1 cellular context compared by ENCODE assay signal in the genomic region with DNA sequence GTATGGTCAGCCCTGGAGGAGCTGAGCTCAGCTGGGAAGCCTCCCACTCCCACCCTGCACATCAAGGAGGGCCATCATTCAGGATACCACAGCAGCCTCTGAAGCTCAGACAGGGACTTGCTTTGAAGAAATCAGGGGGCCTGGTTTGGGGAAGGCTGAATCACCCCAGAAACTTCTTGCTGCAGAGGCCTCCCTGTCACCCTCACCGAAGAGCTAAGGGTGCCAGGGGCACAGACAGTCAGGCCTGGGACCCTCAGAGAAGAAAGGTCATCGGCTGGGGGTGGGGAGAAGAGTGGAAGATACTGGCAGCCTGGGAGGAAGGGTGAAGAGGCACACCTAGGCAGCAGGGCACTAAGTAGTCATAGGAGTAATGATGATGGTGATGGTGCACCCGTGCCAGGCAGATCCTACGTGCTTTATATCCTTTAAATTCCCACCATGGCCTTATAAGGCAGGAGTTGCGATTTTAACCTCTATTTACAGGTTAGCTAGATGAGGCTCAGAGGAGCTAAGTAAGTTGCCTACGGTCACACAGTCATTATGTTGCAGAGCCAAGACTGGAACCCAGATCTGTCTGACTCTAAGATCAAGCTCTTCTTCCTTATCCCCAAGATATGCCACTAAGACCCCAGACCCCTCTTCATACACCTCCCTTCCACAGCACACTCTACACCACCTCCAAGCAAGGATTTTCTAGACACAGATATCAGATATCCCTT.
TF ChIP-seq lines count a peak whose summit lies in the region.

No MANE protein-coding gene starts in this region.

TF ChIP-seq in H1, 55 proteins besides CTCF, POLR2A, EP300 and RAD21:
- TF ChIP-seq ATF3 (IDR thresholded peaks at IDR 0.05; ENCODE audit: insufficient read depth, low read depth, low read length) (no peak), CREB1 (IDR thresholded peaks at IDR 0.05) (no peak), JUND (IDR thresholded peaks at IDR 0.05; ENCODE audit: low read length) (no peak), SP1 (IDR thresholded peaks at IDR 0.05; ENCODE audit: low read depth, low read length) (no peak), EZH2 (IDR thresholded peaks at IDR 0.05; ENCODE audit: low read depth, low read length, severe bottlenecking) (no peak), BRCA1 (IDR thresholded peaks at IDR 0.05; ENCODE audit: low read depth, low read length) (no peak)
